Comparison of ENCODE assay signal across 1 cellular context in the genomic region with DNA sequence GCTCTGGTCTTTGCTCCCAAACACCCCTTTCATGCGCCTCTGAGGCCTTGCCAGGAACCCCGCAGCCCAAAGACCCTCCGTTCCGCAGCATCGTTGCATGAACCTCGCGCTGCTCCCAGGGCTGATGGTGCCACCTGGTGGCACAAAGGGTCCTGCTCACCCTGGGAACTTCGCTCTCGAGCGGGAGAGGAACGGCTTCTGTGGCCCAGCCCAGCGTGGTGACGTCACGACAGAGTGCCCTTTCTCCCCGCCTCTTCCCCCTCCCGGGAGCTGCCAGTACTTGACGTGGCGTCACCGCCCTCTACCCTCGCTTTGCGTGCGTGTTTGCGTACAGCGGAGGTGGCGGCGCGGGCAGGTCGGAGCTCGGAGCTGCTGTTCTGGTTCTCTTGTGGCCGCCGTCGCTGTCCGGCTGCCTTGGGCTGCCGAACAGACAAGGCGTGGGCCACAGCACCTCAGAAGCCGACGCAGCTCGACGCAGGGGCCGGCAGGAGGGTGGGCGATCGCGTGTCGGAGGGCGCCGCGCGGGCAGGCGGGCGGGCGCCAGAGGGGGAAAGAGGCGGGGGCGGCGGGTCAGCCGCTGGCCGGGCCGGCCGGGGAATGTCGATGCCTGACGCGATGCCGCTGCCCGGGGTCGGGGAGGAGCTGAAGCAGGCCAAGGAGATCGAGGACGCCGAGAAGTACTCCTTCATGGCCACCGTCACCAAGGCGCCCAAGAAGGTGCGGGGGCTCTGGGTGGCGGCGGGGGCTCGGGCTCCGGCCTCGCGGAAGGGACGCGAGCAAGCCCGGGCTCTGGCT.
TF ChIP-seq lines count a peak whose summit lies in the region.

A gene (plus strand): TSS at position 310 of the 795 bp plus-strand sequence. CDS start 288 bp downstream, at position 598.

TF ChIP-seq in HepG2, 621 proteins besides CTCF, POLR2A, EP300 and RAD21 (continued from another document and continues in another):
- TF ChIP-seq, protein P1, sequence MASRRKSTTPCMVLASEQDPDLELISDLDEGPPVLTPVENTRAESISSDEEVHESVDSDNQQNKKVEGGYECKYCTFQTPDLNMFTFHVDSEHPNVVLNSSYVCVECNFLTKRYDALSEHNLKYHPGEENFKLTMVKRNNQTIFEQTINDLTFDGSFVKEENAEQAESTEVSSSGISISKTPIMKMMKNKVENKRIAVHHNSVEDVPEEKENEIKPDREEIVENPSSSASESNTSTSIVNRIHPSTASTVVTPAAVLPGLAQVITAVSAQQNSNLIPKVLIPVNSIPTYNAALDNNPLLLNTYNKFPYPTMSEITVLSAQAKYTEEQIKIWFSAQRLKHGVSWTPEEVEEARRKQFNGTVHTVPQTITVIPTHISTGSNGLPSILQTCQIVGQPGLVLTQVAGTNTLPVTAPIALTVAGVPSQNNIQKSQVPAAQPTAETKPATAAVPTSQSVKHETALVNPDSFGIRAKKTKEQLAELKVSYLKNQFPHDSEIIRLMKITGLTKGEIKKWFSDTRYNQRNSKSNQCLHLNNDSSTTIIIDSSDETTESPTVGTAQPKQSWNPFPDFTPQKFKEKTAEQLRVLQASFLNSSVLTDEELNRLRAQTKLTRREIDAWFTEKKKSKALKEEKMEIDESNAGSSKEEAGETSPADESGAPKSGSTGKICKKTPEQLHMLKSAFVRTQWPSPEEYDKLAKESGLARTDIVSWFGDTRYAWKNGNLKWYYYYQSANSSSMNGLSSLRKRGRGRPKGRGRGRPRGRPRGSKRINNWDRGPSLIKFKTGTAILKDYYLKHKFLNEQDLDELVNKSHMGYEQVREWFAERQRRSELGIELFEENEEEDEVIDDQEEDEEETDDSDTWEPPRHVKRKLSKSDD (CRISPR knock-in tag; IDR thresholded peaks at IDR 0.05; ENCODE audit: low read depth), result peak; percentile 95
- peak; percentile 74 for TF ChIP-seq MIER2 (CRISPR knock-in tag; IDR thresholded peaks at IDR 0.05)
- no peak for TF ChIP-seq TCF7 (IDR thresholded peaks at IDR 0.05; ENCODE audit: low read depth)
- no peak for TF ChIP-seq HMGA1 (CRISPR knock-in tag; conservative IDR thresholded peaks at IDR 0.05)
- no peak for TF ChIP-seq ZNF468 (CRISPR knock-in tag; IDR thresholded peaks at IDR 0.05)
- peak; percentile 68 for TF ChIP-seq IRX3 (CRISPR knock-in tag; IDR thresholded peaks at IDR 0.05; ENCODE audit: borderline replicate concordance, low read depth)
- TF ChIP-seq RFXAP (CRISPR knock-in tag; IDR thresholded peaks at IDR 0.05; ENCODE audit: borderline replicate concordance), result peak; percentile 34; the same call in 1 of the 2 replicates
- TF ChIP-seq, protein P2, sequence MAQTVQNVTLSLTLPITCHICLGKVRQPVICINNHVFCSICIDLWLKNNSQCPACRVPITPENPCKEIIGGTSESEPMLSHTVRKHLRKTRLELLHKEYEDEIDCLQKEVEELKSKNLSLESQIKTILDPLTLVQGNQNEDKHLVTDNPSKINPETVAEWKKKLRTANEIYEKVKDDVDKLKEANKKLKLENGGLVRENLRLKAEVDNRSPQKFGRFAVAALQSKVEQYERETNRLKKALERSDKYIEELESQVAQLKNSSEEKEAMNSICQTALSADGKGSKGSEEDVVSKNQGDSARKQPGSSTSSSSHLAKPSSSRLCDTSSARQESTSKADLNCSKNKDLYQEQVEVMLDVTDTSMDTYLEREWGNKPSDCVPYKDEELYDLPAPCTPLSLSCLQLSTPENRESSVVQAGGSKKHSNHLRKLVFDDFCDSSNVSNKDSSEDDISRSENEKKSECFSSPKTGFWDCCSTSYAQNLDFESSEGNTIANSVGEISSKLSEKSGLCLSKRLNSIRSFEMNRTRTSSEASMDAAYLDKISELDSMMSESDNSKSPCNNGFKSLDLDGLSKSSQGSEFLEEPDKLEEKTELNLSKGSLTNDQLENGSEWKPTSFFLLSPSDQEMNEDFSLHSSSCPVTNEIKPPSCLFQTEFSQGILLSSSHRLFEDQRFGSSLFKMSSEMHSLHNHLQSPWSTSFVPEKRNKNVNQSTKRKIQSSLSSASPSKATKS (CRISPR knock-in tag; IDR thresholded peaks at IDR 0.05), result no peak
- no peak for TF ChIP-seq SRSF4 (IDR thresholded peaks at IDR 0.05; ENCODE audit: low read depth, low read length, poor library complexity, severe bottlenecking)
- TF ChIP-seq, protein P3, sequence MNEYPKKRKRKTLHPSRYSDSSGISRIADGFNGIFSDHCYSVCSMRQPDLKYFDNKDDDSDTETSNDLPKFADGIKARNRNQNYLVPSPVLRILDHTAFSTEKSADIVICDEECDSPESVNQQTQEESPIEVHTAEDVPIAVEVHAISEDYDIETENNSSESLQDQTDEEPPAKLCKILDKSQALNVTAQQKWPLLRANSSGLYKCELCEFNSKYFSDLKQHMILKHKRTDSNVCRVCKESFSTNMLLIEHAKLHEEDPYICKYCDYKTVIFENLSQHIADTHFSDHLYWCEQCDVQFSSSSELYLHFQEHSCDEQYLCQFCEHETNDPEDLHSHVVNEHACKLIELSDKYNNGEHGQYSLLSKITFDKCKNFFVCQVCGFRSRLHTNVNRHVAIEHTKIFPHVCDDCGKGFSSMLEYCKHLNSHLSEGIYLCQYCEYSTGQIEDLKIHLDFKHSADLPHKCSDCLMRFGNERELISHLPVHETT (CRISPR knock-in tag; conservative IDR thresholded peaks at IDR 0.05), result peak; percentile 49; the same call in 1 of the 2 replicates
- TF ChIP-seq, protein P4, sequence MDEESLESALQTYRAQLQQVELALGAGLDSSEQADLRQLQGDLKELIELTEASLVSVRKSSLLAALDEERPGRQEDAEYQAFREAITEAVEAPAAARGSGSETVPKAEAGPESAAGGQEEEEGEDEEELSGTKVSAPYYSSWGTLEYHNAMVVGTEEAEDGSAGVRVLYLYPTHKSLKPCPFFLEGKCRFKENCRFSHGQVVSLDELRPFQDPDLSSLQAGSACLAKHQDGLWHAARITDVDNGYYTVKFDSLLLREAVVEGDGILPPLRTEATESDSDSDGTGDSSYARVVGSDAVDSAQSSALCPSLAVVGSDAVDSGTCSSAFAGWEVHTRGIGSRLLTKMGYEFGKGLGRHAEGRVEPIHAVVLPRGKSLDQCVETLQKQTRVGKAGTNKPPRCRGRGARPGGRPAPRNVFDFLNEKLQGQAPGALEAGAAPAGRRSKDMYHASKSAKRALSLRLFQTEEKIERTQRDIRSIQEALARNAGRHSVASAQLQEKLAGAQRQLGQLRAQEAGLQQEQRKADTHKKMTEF (CRISPR knock-in tag; IDR thresholded peaks at IDR 0.05), result peak; percentile 93
- no peak for TF ChIP-seq DPF2 (CRISPR knock-in tag; IDR thresholded peaks at IDR 0.05; ENCODE audit: borderline replicate concordance, low read depth)
- TF ChIP-seq ZNF674 (CRISPR knock-in tag; IDR thresholded peaks at IDR 0.05; ENCODE audit: low read depth), result no peak
- TF ChIP-seq, protein P5, sequence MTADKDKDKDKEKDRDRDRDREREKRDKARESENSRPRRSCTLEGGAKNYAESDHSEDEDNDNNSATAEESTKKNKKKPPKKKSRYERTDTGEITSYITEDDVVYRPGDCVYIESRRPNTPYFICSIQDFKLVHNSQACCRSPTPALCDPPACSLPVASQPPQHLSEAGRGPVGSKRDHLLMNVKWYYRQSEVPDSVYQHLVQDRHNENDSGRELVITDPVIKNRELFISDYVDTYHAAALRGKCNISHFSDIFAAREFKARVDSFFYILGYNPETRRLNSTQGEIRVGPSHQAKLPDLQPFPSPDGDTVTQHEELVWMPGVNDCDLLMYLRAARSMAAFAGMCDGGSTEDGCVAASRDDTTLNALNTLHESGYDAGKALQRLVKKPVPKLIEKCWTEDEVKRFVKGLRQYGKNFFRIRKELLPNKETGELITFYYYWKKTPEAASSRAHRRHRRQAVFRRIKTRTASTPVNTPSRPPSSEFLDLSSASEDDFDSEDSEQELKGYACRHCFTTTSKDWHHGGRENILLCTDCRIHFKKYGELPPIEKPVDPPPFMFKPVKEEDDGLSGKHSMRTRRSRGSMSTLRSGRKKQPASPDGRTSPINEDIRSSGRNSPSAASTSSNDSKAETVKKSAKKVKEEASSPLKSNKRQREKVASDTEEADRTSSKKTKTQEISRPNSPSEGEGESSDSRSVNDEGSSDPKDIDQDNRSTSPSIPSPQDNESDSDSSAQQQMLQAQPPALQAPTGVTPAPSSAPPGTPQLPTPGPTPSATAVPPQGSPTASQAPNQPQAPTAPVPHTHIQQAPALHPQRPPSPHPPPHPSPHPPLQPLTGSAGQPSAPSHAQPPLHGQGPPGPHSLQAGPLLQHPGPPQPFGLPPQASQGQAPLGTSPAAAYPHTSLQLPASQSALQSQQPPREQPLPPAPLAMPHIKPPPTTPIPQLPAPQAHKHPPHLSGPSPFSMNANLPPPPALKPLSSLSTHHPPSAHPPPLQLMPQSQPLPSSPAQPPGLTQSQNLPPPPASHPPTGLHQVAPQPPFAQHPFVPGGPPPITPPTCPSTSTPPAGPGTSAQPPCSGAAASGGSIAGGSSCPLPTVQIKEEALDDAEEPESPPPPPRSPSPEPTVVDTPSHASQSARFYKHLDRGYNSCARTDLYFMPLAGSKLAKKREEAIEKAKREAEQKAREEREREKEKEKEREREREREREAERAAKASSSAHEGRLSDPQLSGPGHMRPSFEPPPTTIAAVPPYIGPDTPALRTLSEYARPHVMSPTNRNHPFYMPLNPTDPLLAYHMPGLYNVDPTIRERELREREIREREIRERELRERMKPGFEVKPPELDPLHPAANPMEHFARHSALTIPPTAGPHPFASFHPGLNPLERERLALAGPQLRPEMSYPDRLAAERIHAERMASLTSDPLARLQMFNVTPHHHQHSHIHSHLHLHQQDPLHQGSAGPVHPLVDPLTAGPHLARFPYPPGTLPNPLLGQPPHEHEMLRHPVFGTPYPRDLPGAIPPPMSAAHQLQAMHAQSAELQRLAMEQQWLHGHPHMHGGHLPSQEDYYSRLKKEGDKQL (CRISPR knock-in tag; IDR thresholded peaks at IDR 0.05; ENCODE audit: low read depth), result peak; percentile 50; the same call in 1 of the 2 replicates
- TF ChIP-seq, protein P6, sequence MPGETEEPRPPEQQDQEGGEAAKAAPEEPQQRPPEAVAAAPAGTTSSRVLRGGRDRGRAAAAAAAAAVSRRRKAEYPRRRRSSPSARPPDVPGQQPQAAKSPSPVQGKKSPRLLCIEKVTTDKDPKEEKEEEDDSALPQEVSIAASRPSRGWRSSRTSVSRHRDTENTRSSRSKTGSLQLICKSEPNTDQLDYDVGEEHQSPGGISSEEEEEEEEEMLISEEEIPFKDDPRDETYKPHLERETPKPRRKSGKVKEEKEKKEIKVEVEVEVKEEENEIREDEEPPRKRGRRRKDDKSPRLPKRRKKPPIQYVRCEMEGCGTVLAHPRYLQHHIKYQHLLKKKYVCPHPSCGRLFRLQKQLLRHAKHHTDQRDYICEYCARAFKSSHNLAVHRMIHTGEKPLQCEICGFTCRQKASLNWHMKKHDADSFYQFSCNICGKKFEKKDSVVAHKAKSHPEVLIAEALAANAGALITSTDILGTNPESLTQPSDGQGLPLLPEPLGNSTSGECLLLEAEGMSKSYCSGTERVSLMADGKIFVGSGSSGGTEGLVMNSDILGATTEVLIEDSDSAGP (CRISPR knock-in tag; IDR thresholded peaks at IDR 0.05; ENCODE audit: borderline replicate concordance), result peak; percentile 76
- TF ChIP-seq, protein P7, sequence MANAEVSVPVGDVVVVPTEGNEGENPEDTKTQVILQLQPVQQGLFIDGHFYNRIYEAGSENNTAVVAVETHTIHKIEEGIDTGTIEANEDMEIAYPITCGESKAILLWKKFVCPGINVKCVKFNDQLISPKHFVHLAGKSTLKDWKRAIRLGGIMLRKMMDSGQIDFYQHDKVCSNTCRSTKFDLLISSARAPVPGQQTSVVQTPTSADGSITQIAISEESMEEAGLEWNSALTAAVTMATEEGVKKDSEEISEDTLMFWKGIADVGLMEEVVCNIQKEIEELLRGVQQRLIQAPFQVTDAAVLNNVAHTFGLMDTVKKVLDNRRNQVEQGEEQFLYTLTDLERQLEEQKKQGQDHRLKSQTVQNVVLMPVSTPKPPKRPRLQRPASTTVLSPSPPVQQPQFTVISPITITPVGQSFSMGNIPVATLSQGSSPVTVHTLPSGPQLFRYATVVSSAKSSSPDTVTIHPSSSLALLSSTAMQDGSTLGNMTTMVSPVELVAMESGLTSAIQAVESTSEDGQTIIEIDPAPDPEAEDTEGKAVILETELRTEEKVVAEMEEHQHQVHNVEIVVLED (CRISPR knock-in tag; IDR thresholded peaks at IDR 0.05; ENCODE audit: borderline replicate concordance), result peak; percentile 100
- TF ChIP-seq CHD4 (IDR thresholded peaks at IDR 0.05; ENCODE audit: borderline replicate concordance, low read length), result no peak
- TF ChIP-seq SRF (IDR thresholded peaks at IDR 0.05; ENCODE audit: low read depth, low read length), result no peak
- TF ChIP-seq ZNF619 (CRISPR knock-in tag; IDR thresholded peaks at IDR 0.05), result peak; percentile 68
- TF ChIP-seq, protein P8, sequence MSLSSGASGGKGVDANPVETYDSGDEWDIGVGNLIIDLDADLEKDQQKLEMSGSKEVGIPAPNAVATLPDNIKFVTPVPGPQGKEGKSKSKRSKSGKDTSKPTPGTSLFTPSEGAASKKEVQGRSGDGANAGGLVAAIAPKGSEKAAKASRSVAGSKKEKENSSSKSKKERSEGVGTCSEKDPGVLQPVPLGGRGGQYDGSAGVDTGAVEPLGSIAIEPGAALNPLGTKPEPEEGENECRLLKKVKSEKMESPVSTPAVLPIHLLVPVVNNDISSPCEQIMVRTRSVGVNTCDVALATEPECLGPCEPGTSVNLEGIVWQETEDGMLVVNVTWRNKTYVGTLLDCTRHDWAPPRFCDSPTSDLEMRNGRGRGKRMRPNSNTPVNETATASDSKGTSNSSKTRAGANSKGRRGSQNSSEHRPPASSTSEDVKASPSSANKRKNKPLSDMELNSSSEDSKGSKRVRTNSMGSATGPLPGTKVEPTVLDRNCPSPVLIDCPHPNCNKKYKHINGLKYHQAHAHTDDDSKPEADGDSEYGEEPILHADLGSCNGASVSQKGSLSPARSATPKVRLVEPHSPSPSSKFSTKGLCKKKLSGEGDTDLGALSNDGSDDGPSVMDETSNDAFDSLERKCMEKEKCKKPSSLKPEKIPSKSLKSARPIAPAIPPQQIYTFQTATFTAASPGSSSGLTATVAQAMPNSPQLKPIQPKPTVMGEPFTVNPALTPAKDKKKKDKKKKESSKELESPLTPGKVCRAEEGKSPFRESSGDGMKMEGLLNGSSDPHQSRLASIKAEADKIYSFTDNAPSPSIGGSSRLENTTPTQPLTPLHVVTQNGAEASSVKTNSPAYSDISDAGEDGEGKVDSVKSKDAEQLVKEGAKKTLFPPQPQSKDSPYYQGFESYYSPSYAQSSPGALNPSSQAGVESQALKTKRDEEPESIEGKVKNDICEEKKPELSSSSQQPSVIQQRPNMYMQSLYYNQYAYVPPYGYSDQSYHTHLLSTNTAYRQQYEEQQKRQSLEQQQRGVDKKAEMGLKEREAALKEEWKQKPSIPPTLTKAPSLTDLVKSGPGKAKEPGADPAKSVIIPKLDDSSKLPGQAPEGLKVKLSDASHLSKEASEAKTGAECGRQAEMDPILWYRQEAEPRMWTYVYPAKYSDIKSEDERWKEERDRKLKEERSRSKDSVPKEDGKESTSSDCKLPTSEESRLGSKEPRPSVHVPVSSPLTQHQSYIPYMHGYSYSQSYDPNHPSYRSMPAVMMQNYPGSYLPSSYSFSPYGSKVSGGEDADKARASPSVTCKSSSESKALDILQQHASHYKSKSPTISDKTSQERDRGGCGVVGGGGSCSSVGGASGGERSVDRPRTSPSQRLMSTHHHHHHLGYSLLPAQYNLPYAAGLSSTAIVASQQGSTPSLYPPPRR (CRISPR knock-in tag; IDR thresholded peaks at IDR 0.05; ENCODE audit: borderline replicate concordance), result no peak; the same call in none of the 2 replicates
